Comparison of ENCODE assay signal across 8 cellular contexts in the genomic region with DNA sequence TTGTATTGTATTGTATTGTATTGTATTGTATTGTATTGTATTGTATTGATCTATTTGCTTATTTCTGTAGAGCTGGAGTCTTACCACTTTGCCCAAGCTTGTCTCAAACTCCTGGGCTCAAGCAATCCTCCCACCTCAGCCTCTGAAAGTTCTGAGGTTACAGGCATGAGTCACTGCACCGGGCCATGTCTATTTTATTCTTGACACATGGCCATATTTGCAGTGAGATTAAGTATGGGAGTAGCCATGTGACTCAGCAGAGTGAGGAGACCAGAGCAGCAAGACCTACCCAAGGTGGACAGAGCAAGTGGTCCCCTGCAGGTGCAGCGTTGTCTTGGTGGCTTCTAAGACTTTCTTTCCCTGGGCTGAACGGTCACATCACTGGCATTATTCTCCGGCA. TPM values are rescaled to one million over a fixed set of nuclear protein-coding genes. Genes with fewer than 3 reads are reported as not detected.
DNase-seq lines count a peak whose midpoint lies in the region; ATAC-seq and TF ChIP-seq lines count a peak whose summit lies in the region.

No MANE protein-coding gene starts in this region.

- intact Hi-C loops in uterus (cut with DNase I; ENCODE audit: low total_unique reads): no loop called here

- TF ChIP-seq CTCF in uterus (IDR thresholded peaks at IDR 0.05): no peak

- ATAC-seq in GM21515 (IDR thresholded peaks at IDR 0.05; ENCODE audit: unreplicated experiment): peak; percentile 81
- ATAC-seq in esophagus mucosa: peak; percentile 84

- no peak overlapping the region for H3K4me3 ChIP-seq in uterus

- no peaks in the 10 kb centered on the region for H3K4me1 ChIP-seq in uterus

- DNase-seq in GM03348 (ENCODE audit: low spot score) (peak; percentile 55), HS-27A (ENCODE audit: low read depth) (peak; percentile 34), dedifferentiated amniotic fluid mesenchymal stem cell (ENCODE audit: extremely low spot score) (no peak), uterus (no peak), COLO668 (lab: John Stamatoyannopoulos, UW; ENCODE audit: unreplicated experiment) (no peak), NCI-H1930 (lab: John Stamatoyannopoulos, UW) (no peak)

- no peaks in the 10 kb centered on the region for H3K36me3 ChIP-seq in uterus

- H3K27ac ChIP-seq in uterus: no peak overlapping the region

- H3K27me3 ChIP-seq in uterus: no peaks in the 10 kb centered on the region

- TF ChIP-seq POLR2A in uterus (IDR thresholded peaks at IDR 0.05): no peak

- H3K9me3 ChIP-seq in uterus: no peaks in the 10 kb centered on the region

RNA-seq across cellular contexts. Expression of a gene that starts 49.1 kb away (rescaled TPM):
- total RNA-seq in esophagus mucosa: 59.4 TPM
- 10 to 100 TPM; 54.4 to 65.9 (median 59.5) TPM for total RNA-seq in uterus

Comparison
In these comparisons a context has a peak if more than half of its experiments do, and no peak if none do; other contexts are left out.
1. DNase-seq: peak in GM03348 (single experiment) and HS-27A (single experiment); none in dedifferentiated amniotic fluid mesenchymal stem cell (single experiment), uterus (0 of 2), COLO668 (single experiment) and NCI-H1930 (0 of 2).